Comparison of ENCODE assay signal across 15 cellular contexts in the genomic region with DNA sequence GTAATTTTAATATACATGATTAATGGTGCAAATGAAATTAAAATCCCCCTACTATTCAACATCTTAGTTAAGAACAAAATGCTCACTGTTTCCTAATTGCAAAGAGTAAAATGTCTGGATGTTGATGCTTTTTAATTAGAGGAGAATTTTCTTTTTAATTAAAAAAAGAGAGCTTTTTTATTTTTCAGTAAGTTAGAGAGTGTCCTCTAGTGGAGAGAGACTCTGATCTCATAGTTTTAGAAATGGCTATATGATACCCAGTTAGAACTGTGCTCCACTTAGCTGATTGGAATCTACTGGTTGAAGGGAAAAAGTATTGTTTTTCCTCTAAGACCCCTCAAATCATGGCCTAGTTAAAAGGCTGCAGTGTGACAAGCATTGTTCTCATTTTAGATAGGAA.
DNase-seq lines count a peak whose midpoint lies in the region; ATAC-seq, FAIRE-seq and TF ChIP-seq lines count a peak whose summit lies in the region.
"Had no signal": no experiment of that assay in that cellular context is flagged by ENCODE, and none has a peak within 500 bp of the region (broad histone marks: within the 10 kb centered on the region; RNA-seq: fewer than 3 reads in every experiment).

No MANE protein-coding gene starts in this region.

- H3K27ac ChIP-seq in kidney (ENCODE audit: low read depth in 2 of 2, low read length in 2 of 2) = no peak overlapping the region
- H3K27ac ChIP-seq: parathyroid adenoma, thyroid gland had no signal

- FAIRE-seq in kidney (lab: Jason Lieb, UNC) = peak; percentile 82

- intact Hi-C loops in kidney (cut with DNase I) = no loop called here

- H3K4me1 Mint-ChIP-seq in HFFc6 (ENCODE audit: low read depth) = peaks cover 6% of the 10 kb centered on the region; the same call in 1 of the 2 replicates
- no peaks in the 10 kb centered on the region for H3K4me1 Mint-ChIP-seq in T-helper 2 cell treated with Interferon-gamma antibody and Interleukin-4, amounts not matched to agents 5 μg/mL and 100 μg/mL, for 36 hours (ENCODE audit: low read depth)
- H3K4me1 Mint-ChIP-seq: activated CD4-positive, alpha-beta T cell treated with anti-CD3 and anti-CD28 coated beads for 36 hours; CD4-positive, CD25-positive, alpha-beta regulatory T cell had no signal

- peak; percentile 73 for TF ChIP-seq CTCF in HFFc6 (IDR thresholded peaks at IDR 0.05)
- peak; percentile 36 for TF ChIP-seq CTCF in astrocyte of the cerebellum (IDR thresholded peaks at IDR 0.05; ENCODE audit: low read depth, low read length, missing control alignments)
- no peak for TF ChIP-seq CTCF in kidney (IDR thresholded peaks at IDR 0.05; ENCODE audit: borderline replicate concordance, extremely low read depth, insufficient read depth)

- H3K27me3 Mint-ChIP-seq in HFFc6 (ENCODE audit: insufficient read depth) = no peaks in the 10 kb centered on the region
- H3K27me3 Mint-ChIP-seq in T-helper 2 cell treated with Interferon-gamma antibody and Interleukin-4, amounts not matched to agents 5 μg/mL and 100 μg/mL, for 36 hours (ENCODE audit: low read depth) = no peaks in the 10 kb centered on the region
- H3K27me3 Mint-ChIP-seq: activated CD4-positive, alpha-beta T cell treated with anti-CD3 and anti-CD28 coated beads for 36 hours; CD4-positive, CD25-positive, alpha-beta regulatory T cell had no signal

- no peaks in the 10 kb centered on the region for H3K4me1 ChIP-seq in kidney (ENCODE audit: control insufficient read depth in 1 of 2, insufficient read depth in 1 of 2, low read depth in 1 of 2, low read length in 2 of 2)
- H3K4me1 ChIP-seq: parathyroid adenoma, thyroid gland had no signal

- no peak overlapping the region for H3K9ac ChIP-seq in kidney (ENCODE audit: low read length in 2 of 2)
- H3K9ac ChIP-seq: parathyroid adenoma had no signal

- H3K36me3 ChIP-seq in kidney (ENCODE audit: control insufficient read depth in 1 of 2, insufficient read depth in 2 of 2, low read length in 2 of 2) = no peaks in the 10 kb centered on the region
- H3K36me3 ChIP-seq: thyroid gland had no signal

- ATAC-seq in HG02970 (IDR thresholded peaks at IDR 0.05; ENCODE audit: low FRiP score, unreplicated experiment) = no peak
- ATAC-seq: activated CD4-positive, alpha-beta T cell treated with anti-CD3 and anti-CD28 coated beads for 36 hours had no signal

- H3K4me3 Mint-ChIP-seq in HFFc6 = no peak overlapping the region
- no peak overlapping the region for H3K4me3 Mint-ChIP-seq in T-helper 2 cell treated with Interferon-gamma antibody and Interleukin-4, amounts not matched to agents 5 μg/mL and 100 μg/mL, for 36 hours
- H3K4me3 Mint-ChIP-seq: activated CD4-positive, alpha-beta T cell treated with anti-CD3 and anti-CD28 coated beads for 36 hours; CD4-positive, CD25-positive, alpha-beta regulatory T cell had no signal

- in situ Hi-C loops in ACHN (cut with HindIII; ENCODE audit: low pct_ligation_motif_present, low pct_unique_long_range_greater_than_20kb, low sequenced_read_pairs) = no loop called here
- in situ Hi-C loops in astrocyte of the cerebellum (cut with HindIII; ENCODE audit: low sequenced_read_pairs) = no loop called here

- no peaks in the 10 kb centered on the region for H3K9me3 ChIP-seq in kidney (ENCODE audit: control insufficient read depth in 1 of 2, low read length in 2 of 2)
- H3K9me3 ChIP-seq: thyroid gland had no signal

- DNase-seq in ACHN (peak; percentile 2), HFFc6 (no peak), astrocyte of the cerebellum (ENCODE audit: low read depth) (peak; percentile 2), kidney (no peak), NCI-H1694 (lab: John Stamatoyannopoulos, UW) (no peak), foreskin melanocyte (no peak)
- no peak for DNase-seq in T-helper 2 cell treated with Interferon-gamma antibody and Interleukin-4, amounts not matched to agents 5 μg/mL and 100 μg/mL, for 36 hours (ENCODE audit: low spot score)
- DNase-seq: activated CD4-positive, alpha-beta T cell treated with anti-CD3 and anti-CD28 coated beads for 36 hours; activated gamma-delta T cell treated with Interleukin-2 at 50 U/mL for 16 hours; CD4-positive, CD25-positive, alpha-beta regulatory T cell; effector memory CD4-positive, alpha-beta T cell; NCI-H2029 treated with DMSO at 0.1 percent for 48 hours; thyroid gland had no signal

- H3K4me3 ChIP-seq in astrocyte of the cerebellum (ENCODE audit: low read depth, low read length) (no peak overlapping the region), kidney (ENCODE audit: low read length in 2 of 2) (no peak overlapping the region)
- H3K4me3 ChIP-seq: thyroid gland had no signal

- no peaks in the 10 kb centered on the region for H3K9me3 Mint-ChIP-seq in HFFc6
- peaks cover 4% of the 10 kb centered on the region for H3K9me3 Mint-ChIP-seq in T-helper 2 cell treated with Interferon-gamma antibody and Interleukin-4, amounts not matched to agents 5 μg/mL and 100 μg/mL, for 36 hours

- no peaks in the 10 kb centered on the region for H3K36me3 Mint-ChIP-seq in HFFc6 (ENCODE audit: low read depth)
- no peaks in the 10 kb centered on the region for H3K36me3 Mint-ChIP-seq in T-helper 2 cell treated with Interferon-gamma antibody and Interleukin-4, amounts not matched to agents 5 μg/mL and 100 μg/mL, for 36 hours (ENCODE audit: low read depth)

- no peak overlapping the region for H3K27ac Mint-ChIP-seq in HFFc6
- no peak overlapping the region for H3K27ac Mint-ChIP-seq in T-helper 2 cell treated with Interferon-gamma antibody and Interleukin-4, amounts not matched to agents 5 μg/mL and 100 μg/mL, for 36 hours
- H3K27ac Mint-ChIP-seq: activated CD4-positive, alpha-beta T cell treated with anti-CD3 and anti-CD28 coated beads for 36 hours; CD4-positive, CD25-positive, alpha-beta regulatory T cell had no signal

Comparison
In these comparisons a context has a peak if more than half of its experiments do, and no peak if none do; other contexts are left out.
1. DNase-seq: peak in ACHN (single experiment) and astrocyte of the cerebellum (single experiment); none in HFFc6 (single experiment), kidney (single experiment), T-helper 2 cell treated with Interferon-gamma antibody and Interleukin-4, amounts not matched to agents 5 μg/mL and 100 μg/mL, for 36 hours (single experiment), NCI-H1694 (single experiment) and foreskin melanocyte (single experiment).